ENCODE assay signal across 8 cellular contexts in genomic region chr13:45108716-45109706, GRCh38. TPM values are rescaled to one million over a fixed set of nuclear protein-coding genes. Genes with fewer than 3 reads are reported as not detected.
DNase-seq lines count a peak whose midpoint lies in the region; ATAC-seq and TF ChIP-seq lines count a peak whose summit lies in the region.

No MANE protein-coding gene starts in this region.

- H3K27me3 ChIP-seq in DND-41 (ENCODE audit: insufficient read depth, low read length, poor library complexity) (no peaks in the 10 kb centered on the region), fibroblast of lung (ENCODE audit: control insufficient read depth, insufficient read depth, low read length) (no peaks in the 10 kb centered on the region), tibial artery (peaks cover 0 to 12% of the 10 kb centered on the region in 2 donors), ascending aorta (no peaks in the 10 kb centered on the region)

- H3K79me2 ChIP-seq in DND-41 (ENCODE audit: insufficient read depth, low read length) (no peaks in the 10 kb centered on the region), fibroblast of lung (ENCODE audit: control insufficient read depth, insufficient read depth, low read length) (no peaks in the 10 kb centered on the region)

- H2AFZ ChIP-seq in DND-41 (ENCODE audit: low read depth, low read length) (no peak overlapping the region), fibroblast of lung (ENCODE audit: low read length) (no peak overlapping the region)

- H3K4me2 ChIP-seq in DND-41 (ENCODE audit: insufficient read depth, low read length) (no peak overlapping the region), fibroblast of lung (ENCODE audit: extremely low read depth, insufficient read depth, low read length) (no peak overlapping the region)

- H3K27ac ChIP-seq in DND-41 (ENCODE audit: low read length), result no peak overlapping the region
- no peak overlapping the region for H3K27ac ChIP-seq in fibroblast of lung (ENCODE audit: insufficient read depth, low read length)
- no peak overlapping the region for H3K27ac ChIP-seq in tibial artery
- no peak overlapping the region for H3K27ac ChIP-seq in ascending aorta

- TF ChIP-seq CTCF in DND-41 (IDR thresholded peaks at IDR 0.05; ENCODE audit: borderline replicate concordance, extremely low read depth, low read length, poor library complexity, severe bottlenecking) (no peak), fibroblast of lung (conservative IDR thresholded peaks at IDR 0.05 in 1 of 2, IDR thresholded peaks at IDR 0.05 in 1 of 2; ENCODE audit: low read depth in 1 of 2, low read length in 2 of 2) (no peak), tibial artery (IDR thresholded peaks at IDR 0.05) (no peak), ascending aorta (IDR thresholded peaks at IDR 0.05) (no peak)

- intact Hi-C loops in tibial artery (cut with DNase I; ENCODE audit: low total_unique reads) (no loop called here), ascending aorta (cut with DNase I) (no loop called here)

- no peaks in the 10 kb centered on the region for H4K20me1 ChIP-seq in DND-41 (ENCODE audit: insufficient read depth, low read length)
- H4K20me1 ChIP-seq in fibroblast of lung (ENCODE audit: control insufficient read depth, extremely low read depth, insufficient read depth, low read length), result no peaks in the 10 kb centered on the region

- no peak for DNase-seq in DND-41
- peak; percentile 33 for DNase-seq in HK-2 (ENCODE audit: unreplicated experiment)
- peak; percentile 19 to 74 for DNase-seq in fibroblast of lung (ENCODE audit: low read depth in 2 of 2)
- DNase-seq in tibial artery, result no peak
- DNase-seq in ascending aorta (ENCODE audit: low spot score in 2 of 2), result no peak
- DNase-seq in COR-L47 (lab: John Stamatoyannopoulos, UW), result no peak
- DNase-seq in SIG-M5 treated with dmso at 0.1 percent for 504 hours (lab: John Stamatoyannopoulos, UW; ENCODE audit: unreplicated experiment), result no peak

- H3K4me1 ChIP-seq in DND-41 (ENCODE audit: insufficient read depth, low read length), result no peaks in the 10 kb centered on the region
- H3K4me1 ChIP-seq in fibroblast of lung (ENCODE audit: control insufficient read depth, extremely low read depth, insufficient read depth, low read length), result no peaks in the 10 kb centered on the region
- no peaks in the 10 kb centered on the region for H3K4me1 ChIP-seq in tibial artery
- H3K4me1 ChIP-seq in ascending aorta, result no peaks in the 10 kb centered on the region

- peak; percentile 73 for ATAC-seq in DND-41 (ENCODE audit: insufficient read depth, low read depth)
- ATAC-seq in GM21360 (IDR thresholded peaks at IDR 0.05; ENCODE audit: unreplicated experiment), result peak; percentile 72

- H3K4me3 ChIP-seq in DND-41 (ENCODE audit: low read depth in 1 of 2, low read length in 2 of 2) (no peak overlapping the region), fibroblast of lung (replicated peaks in 1 of 4; ENCODE audit: control extremely low read depth in 1 of 4, insufficient read depth in 1 of 4, low read depth in 3 of 4, low read length in 4 of 4) (no peak overlapping the region), tibial artery (no peak overlapping the region), ascending aorta (no peak overlapping the region)

- H3K9me3 ChIP-seq in DND-41 (ENCODE audit: insufficient read depth, low read length, severe bottlenecking), result no peaks in the 10 kb centered on the region
- H3K9me3 ChIP-seq in fibroblast of lung (ENCODE audit: control insufficient read depth, insufficient read depth, low read depth, low read length), result no peaks in the 10 kb centered on the region
- H3K9me3 ChIP-seq in tibial artery, result no peaks in the 10 kb centered on the region
- no peaks in the 10 kb centered on the region for H3K9me3 ChIP-seq in ascending aorta

- H3K36me3 ChIP-seq in DND-41 (ENCODE audit: insufficient read depth, low read length), result no peaks in the 10 kb centered on the region
- H3K36me3 ChIP-seq in fibroblast of lung (ENCODE audit: control insufficient read depth, insufficient read depth, low read length), result no peaks in the 10 kb centered on the region
- H3K36me3 ChIP-seq in tibial artery, result no peaks in the 10 kb centered on the region
- H3K36me3 ChIP-seq in ascending aorta, result no peaks in the 10 kb centered on the region

- H3K9ac ChIP-seq in DND-41 (ENCODE audit: low read depth, low read length) (no peak overlapping the region), fibroblast of lung (ENCODE audit: insufficient read depth, low read length) (no peak overlapping the region)

RNA-seq across cellular contexts. Expression of gene GTF2F2, which starts 11.3 kb away (rescaled TPM):
- 21.6 and 31.7 TPM in 2 replicates for total RNA-seq in fibroblast of lung
- 23.4 and 29.6 TPM in 2 replicates for polyA plus RNA-seq in fibroblast of lung
- polyA plus RNA-seq in fibroblast of lung (2012), result 17.2 and 24.7 TPM in 2 replicates
- 0.43 and 1.1 TPM in 2 replicates for polyA minus RNA-seq in fibroblast of lung (ENCODE audit: low replicate concordance)
- total RNA-seq in ascending aorta, result 6.4 TPM

Comparison
In these comparisons a context has a peak if more than half of its experiments do, and no peak if none do; other contexts are left out.
1. DNase-seq: peak in HK-2 (single experiment) and fibroblast of lung (2 of 2); none in DND-41 (single experiment), tibial artery (0 of 2), ascending aorta (0 of 2), COR-L47 (single experiment) and SIG-M5 treated with dmso at 0.1 percent for 504 hours (single experiment).